In genomic region chr5:181186902-181187499, GRCh38 we compare ENCODE assay signal across 8 cellular contexts. TPM values are rescaled to one million over a fixed set of nuclear protein-coding genes. Genes with fewer than 3 reads are reported as not detected.
DNase-seq lines count a peak whose midpoint lies in the region; TF ChIP-seq lines count a peak whose summit lies in the region.

No MANE protein-coding gene starts in this region.

- H3K27ac ChIP-seq in stomach, result peak overlapping the region in 3 of 5 donors; percentile 5 to 93 (median 93)

- intact Hi-C loops in stomach (cut with DNase I; ENCODE audit: low total_unique reads), result no loop called here

- CTCF ChIA-PET in activated CD4-positive, alpha-beta T cell treated with anti-CD3 and anti-CD28 coated beads, Interleukin-2, amount 10 ng/mL, durations not matched to agents 7 days and 5 days (lab: Charles Lee), result interaction anchor here (1.6 to 8.3 kb wide), 6 partner anchors 11 to 65 kb away, joined by 3 to 90 read pairs (median 12); partner anchors contain the start of gene TRIM7

- H3K9me3 ChIP-seq in stomach, result no peaks in the 10 kb centered on the region

- peaks cover 2% of the 10 kb centered on the region for H3K27me3 Mint-ChIP-seq in activated CD4-positive, alpha-beta T cell treated with anti-CD3 and anti-CD28 coated beads, Interleukin-2, amount 10 ng/mL, durations not matched to agents 7 days and 5 days
- H3K27me3 Mint-ChIP-seq in glutamatergic neuron (ENCODE audit: unreplicated experiment), result peaks cover 43% of the 10 kb centered on the region

- TF ChIP-seq POLR2A in stomach (IDR thresholded peaks at IDR 0.05), result no peak

- H3K4me1 Mint-ChIP-seq in activated CD4-positive, alpha-beta T cell treated with anti-CD3 and anti-CD28 coated beads, Interleukin-2, amount 10 ng/mL, durations not matched to agents 7 days and 5 days, result peaks cover 63% of the 10 kb centered on the region
- H3K4me1 Mint-ChIP-seq in glutamatergic neuron (ENCODE audit: low read depth, unreplicated experiment), result peaks cover 8% of the 10 kb centered on the region

- no peak for TF ChIP-seq CTCF in glutamatergic neuron (IDR thresholded peaks at IDR 0.05; ENCODE audit: partially characterized antibody, unreplicated experiment)
- no peak for TF ChIP-seq CTCF in stomach (IDR thresholded peaks at IDR 0.05)

- no peaks in the 10 kb centered on the region for H3K36me3 ChIP-seq in stomach

- H3K4me3 Mint-ChIP-seq in activated CD4-positive, alpha-beta T cell treated with anti-CD3 and anti-CD28 coated beads, Interleukin-2, amount 10 ng/mL, durations not matched to agents 7 days and 5 days, result no peak overlapping the region
- peak overlapping the region; percentile 75 for H3K4me3 Mint-ChIP-seq in glutamatergic neuron (ENCODE audit: unreplicated experiment)

- no peaks in the 10 kb centered on the region for H3K9me3 Mint-ChIP-seq in activated CD4-positive, alpha-beta T cell treated with anti-CD3 and anti-CD28 coated beads, Interleukin-2, amount 10 ng/mL, durations not matched to agents 7 days and 5 days
- peaks cover 37% of the 10 kb centered on the region for H3K9me3 Mint-ChIP-seq in glutamatergic neuron (ENCODE audit: unreplicated experiment)

- no peak for DNase-seq in activated CD4-positive, alpha-beta T cell treated with anti-CD3 and anti-CD28 coated beads, Interleukin-2, amount 10 ng/mL, durations not matched to agents 7 days and 5 days
- no peak for DNase-seq in activated CD4-positive, alpha-beta T cell treated with anti-CD3 and anti-CD28 coated beads for 48 hours
- DNase-seq in SW480 (ENCODE audit: low spot score) (peak; percentile 45), glutamatergic neuron (no peak), stomach (no peak), CD1c-positive myeloid dendritic cell (ENCODE audit: extremely low spot score) (no peak), DMS79 treated with DMSO at 0.1 percent for 48 hours (lab: John Stamatoyannopoulos, UW) (no peak)
- no peak for DNase-seq in activated CD4-positive, alpha-beta T cell treated with anti-CD3 and anti-CD28 coated beads, Interleukin-2, amount 50 U/mL, for 4 hours

- H3K27me3 ChIP-seq in stomach, result no peaks in the 10 kb centered on the region

- POLR2A ChIA-PET in activated CD4-positive, alpha-beta T cell treated with anti-CD3 and anti-CD28 coated beads, Interleukin-2, amount 10 ng/mL, durations not matched to agents 7 days and 5 days (lab: Charles Lee), result no interaction called here

- peaks cover 3% of the 10 kb centered on the region for H3K36me3 Mint-ChIP-seq in activated CD4-positive, alpha-beta T cell treated with anti-CD3 and anti-CD28 coated beads, Interleukin-2, amount 10 ng/mL, durations not matched to agents 7 days and 5 days (ENCODE audit: low read depth)
- peaks cover 8% of the 10 kb centered on the region for H3K36me3 Mint-ChIP-seq in glutamatergic neuron (ENCODE audit: unreplicated experiment)

- peak overlapping the region in 2 of 4 donors; percentile 78 to 91 for H3K4me3 ChIP-seq in stomach

- TF ChIP-seq EP300 in stomach (IDR thresholded peaks at IDR 0.05), result no peak

- H3K4me1 ChIP-seq in stomach, result peaks cover 0 to 73% (median 49%) of the 10 kb centered on the region in 4 donors

- 23 to 42% (median 37%) methylated on average over 8 of the region's 8 CpGs for WGBS in stomach, 5 donors

- H3K27ac Mint-ChIP-seq in activated CD4-positive, alpha-beta T cell treated with anti-CD3 and anti-CD28 coated beads, Interleukin-2, amount 10 ng/mL, durations not matched to agents 7 days and 5 days, result peak overlapping the region; percentile 54
- no peak overlapping the region for H3K27ac Mint-ChIP-seq in glutamatergic neuron (ENCODE audit: unreplicated experiment)

RNA-seq across cellular contexts. Expression of gene TRIM7, which starts 18.0 kb away (rescaled TPM):
- under 1 TPM; 0.29 to 0.84 TPM for total RNA-seq in activated CD4-positive, alpha-beta T cell treated with anti-CD3 and anti-CD28 coated beads, Interleukin-2, amount 10 ng/mL, durations not matched to agents 7 days and 5 days
- total RNA-seq in glutamatergic neuron (ENCODE audit: unreplicated experiment) (0.93 TPM), stomach (1 to 10 TPM in 3 of 5 donors, under 1 TPM in 1, not detected in 1; 0.45 to 7.5 (median 3.4) TPM)
- 10 to 100 TPM in 1 of 3 donors, 1 to 10 TPM in 1, under 1 TPM in 1; 0.93 to 20.4 (median 3.4) TPM for polyA plus RNA-seq in stomach

RNA-seq across cellular contexts. Expression of gene TRIM41, which starts 36.1 kb away (rescaled TPM):
- total RNA-seq in activated CD4-positive, alpha-beta T cell treated with anti-CD3 and anti-CD28 coated beads, Interleukin-2, amount 10 ng/mL, durations not matched to agents 7 days and 5 days, result 10 to 100 TPM; 34.7 to 36.9 TPM
- 28.8 TPM for total RNA-seq in glutamatergic neuron (ENCODE audit: unreplicated experiment)
- 10 to 100 TPM in 4 of 5 donors, 1 to 10 TPM in 1; 2.3 to 70.4 (median 10.3) TPM for total RNA-seq in stomach
- 10 to 100 TPM; 13.8 to 26.1 (median 18.2) TPM for polyA plus RNA-seq in stomach

RNA-seq across cellular contexts. Expression of gene OR2V2, which starts 39.6 kb away (rescaled TPM):
- total RNA-seq in activated CD4-positive, alpha-beta T cell treated with anti-CD3 and anti-CD28 coated beads, Interleukin-2, amount 10 ng/mL, durations not matched to agents 7 days and 5 days, result not detected
- not detected for total RNA-seq in glutamatergic neuron (ENCODE audit: unreplicated experiment)
- not detected for total RNA-seq in stomach
- not detected for polyA plus RNA-seq in stomach

RNA-seq across cellular contexts. Expression of gene OR2V1, which starts 56.0 kb away (rescaled TPM):
- total RNA-seq in activated CD4-positive, alpha-beta T cell treated with anti-CD3 and anti-CD28 coated beads, Interleukin-2, amount 10 ng/mL, durations not matched to agents 7 days and 5 days, result not detected
- total RNA-seq in glutamatergic neuron (ENCODE audit: unreplicated experiment) (not detected), stomach (not detected)
- not detected for polyA plus RNA-seq in stomach

RNA-seq across cellular contexts. Expression of gene RACK1, which starts 56.7 kb away (rescaled TPM):
- total RNA-seq in activated CD4-positive, alpha-beta T cell treated with anti-CD3 and anti-CD28 coated beads, Interleukin-2, amount 10 ng/mL, durations not matched to agents 7 days and 5 days, result 1,000 to 10,000 TPM; 1,823 to 2,207 TPM
- total RNA-seq in glutamatergic neuron (ENCODE audit: unreplicated experiment), result 1,397 TPM
- 1,000 to 10,000 TPM in 3 of 5 donors, 100 to 1,000 TPM in 2; 814 to 2,131 (median 1,334) TPM for total RNA-seq in stomach
- 1,000 to 10,000 TPM; 2,190 to 3,034 (median 2,228) TPM for polyA plus RNA-seq in stomach
